In genomic region chr19:32197896-32198882, GRCh38 we compare ENCODE assay signal across 27 cellular contexts.
"Had no signal": no experiment of that assay in that cellular context is flagged by ENCODE, and none has a peak within 500 bp of the region (broad histone marks: within the 10 kb centered on the region; RNA-seq: fewer than 3 reads in every experiment).

No MANE protein-coding gene starts in this region.

- H3K4me3 ChIP-seq: body of pancreas, esophagus squamous epithelium, gastroesophageal sphincter had no signal

- H3K27ac ChIP-seq: body of pancreas, esophagus squamous epithelium, gastroesophageal sphincter, WERI-Rb-1 had no signal

- H3K4me1 Mint-ChIP-seq: activated B cell treated with CpG ODN at 0.5 μM for 24 hours; activated T-helper 17 cell treated with anti-CD3 and anti-CD28 coated beads, Interleukin-2, amount 50 U/mL, for 72 hours had no signal

- H3K4me3 Mint-ChIP-seq: activated B cell treated with CpG ODN at 0.5 μM for 24 hours; activated CD8-positive, alpha-beta T cell treated with anti-CD3 and anti-CD28 coated beads for 36 hours; activated naive CD8-positive, alpha-beta T cell; activated T-cell treated with anti-CD3 and anti-CD28 coated beads, Interleukin-2, amount 50 U/mL, for 4 hours; activated T-helper 17 cell treated with anti-CD3 and anti-CD28 coated beads, Interleukin-2, amount 50 U/mL, for 72 hours; T-cell; T-helper 1 cell treated with Interleukin-12 subunit alpha and Interleukin-12 subunit beta and Interleukin-4 antibody, amounts not matched to agents 30 μg/mL and 1 μg/mL, for 36 hours had no signal

- H3K27me3 ChIP-seq: body of pancreas had no signal

- H3K9me3 Mint-ChIP-seq: activated B cell treated with CpG ODN at 0.5 μM for 24 hours; activated CD8-positive, alpha-beta T cell treated with anti-CD3 and anti-CD28 coated beads for 36 hours; activated T-cell treated with anti-CD3 and anti-CD28 coated beads, Interleukin-2, amount 50 U/mL, for 4 hours; activated T-helper 17 cell treated with anti-CD3 and anti-CD28 coated beads, Interleukin-2, amount 50 U/mL, for 72 hours; T-helper 1 cell treated with Interleukin-12 subunit alpha and Interleukin-12 subunit beta and Interleukin-4 antibody, amounts not matched to agents 30 μg/mL and 1 μg/mL, for 36 hours had no signal

- H3K9me3 ChIP-seq: body of pancreas, esophagus squamous epithelium had no signal

- H3K36me3 ChIP-seq: esophagus squamous epithelium, gastroesophageal sphincter, WERI-Rb-1 had no signal

- H3K27me3 Mint-ChIP-seq: activated naive CD8-positive, alpha-beta T cell had no signal

- ATAC-seq: activated CD4-positive, CD25-positive, alpha-beta regulatory T cell treated with anti-CD3 and anti-CD28 coated beads, Interleukin-2, amount 50 U/mL, for 24 hours; activated CD8-positive, alpha-beta T cell treated with anti-CD3 and anti-CD28 coated beads for 36 hours; activated T-cell treated with anti-CD3 and anti-CD28 coated beads, Interleukin-2, amount 50 U/mL, for 4 hours; activated T-helper 17 cell treated with anti-CD3 and anti-CD28 coated beads, Interleukin-2, amount 50 U/mL, for 72 hours; body of pancreas; gastroesophageal sphincter; T-cell had no signal

- H3K4me1 ChIP-seq: body of pancreas, esophagus squamous epithelium, gastroesophageal sphincter had no signal

- H3K36me3 Mint-ChIP-seq: activated naive CD8-positive, alpha-beta T cell; T-cell had no signal

- DNase-seq: activated B cell treated with CpG ODN at 0.5 μM for 24 hours; activated CD4-positive, alpha-beta T cell treated with anti-CD3 and anti-CD28 coated beads for 48 hours; activated CD4-positive, alpha-beta T cell treated with anti-CD3 and anti-CD28 coated beads, Interleukin-2, amount 50 U/mL, for 1 hour; activated CD4-positive, alpha-beta T cell treated with anti-CD3 and anti-CD28 coated beads, Interleukin-2, amount 50 U/mL, for 48 hours; activated CD8-positive, alpha-beta memory T cell treated with anti-CD3 and anti-CD28 coated beads for 24 hours; activated CD8-positive, alpha-beta T cell treated with anti-CD3 and anti-CD28 coated beads for 36 hours; activated effector memory CD4-positive, alpha-beta T cell treated with Interleukin-2 at 50 U/mL for 16 hours; activated gamma-delta T cell treated with Interleukin-2 at 50 U/mL for 16 hours; activated naive CD4-positive, alpha-beta T cell treated with anti-CD3 and anti-CD28 coated beads, Interleukin-2, amount 50 U/mL, for 16 hours; activated naive CD4-positive, alpha-beta T cell treated with Interleukin-2 at 50 U/mL for 16 hours; activated T-cell treated with anti-CD3 and anti-CD28 coated beads, Interleukin-2, amount 50 U/mL, for 4 hours; amniotic stem cell; body of pancreas; caudate nucleus; effector memory CD4-positive, alpha-beta T cell; erythroblast; esophagus squamous epithelium; foreskin melanocyte; SW 1271; T-cell; T1000; WERI-Rb-1 had no signal

- H3K27ac Mint-ChIP-seq: activated B cell treated with CpG ODN at 0.5 μM for 24 hours; activated CD8-positive, alpha-beta T cell treated with anti-CD3 and anti-CD28 coated beads for 36 hours; activated naive CD8-positive, alpha-beta T cell; activated T-helper 17 cell treated with anti-CD3 and anti-CD28 coated beads, Interleukin-2, amount 50 U/mL, for 72 hours; T-cell; T-helper 1 cell treated with Interleukin-12 subunit alpha and Interleukin-12 subunit beta and Interleukin-4 antibody, amounts not matched to agents 30 μg/mL and 1 μg/mL, for 36 hours had no signal
